In the genomic region with DNA sequence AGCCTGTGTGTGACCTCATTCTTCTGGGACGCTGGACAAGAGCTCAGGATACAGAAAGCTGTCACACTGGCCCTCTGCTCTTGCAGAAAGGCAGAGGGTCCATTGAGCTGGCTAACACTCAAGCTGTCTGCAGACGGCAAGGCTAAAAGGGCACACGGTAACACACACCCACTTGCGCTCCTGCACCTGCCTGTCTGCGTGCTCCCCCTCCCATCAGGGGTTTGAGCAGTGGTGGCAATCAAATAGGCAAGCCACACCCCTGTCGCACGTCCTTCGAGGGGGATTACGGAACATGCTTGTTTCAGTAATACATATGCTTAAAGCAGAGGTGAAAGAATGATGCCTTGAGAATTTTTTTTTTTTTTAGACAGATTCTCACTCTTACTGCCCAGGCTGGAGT, we compare ENCODE assay signal across 23 cellular contexts.
"Had no signal": no experiment of that assay in that cellular context is flagged by ENCODE, and none has a peak within 500 bp of the region (broad histone marks: within the 10 kb centered on the region; RNA-seq: fewer than 3 reads in every experiment).

No MANE protein-coding gene starts in this region.

- FAIRE-seq: frontal cortex had no signal

- H2AFZ ChIP-seq: hepatocyte had no signal

- H3K4me2 ChIP-seq: hepatocyte had no signal

- H3K79me2 ChIP-seq: hepatocyte had no signal

- H3K27me3 ChIP-seq: esophagus muscularis mucosa, hepatocyte, ovary, spleen, testis, uterus had no signal

- H3K27ac ChIP-seq: coronary artery, esophagus muscularis mucosa, hepatocyte, left ventricle myocardium inferior, neutrophil, ovary, prostate gland, spleen, testis, uterus had no signal

- H3K4me1 ChIP-seq: esophagus muscularis mucosa, left ventricle myocardium inferior, prostate gland, spleen, testis, uterus had no signal

- H3K36me3 ChIP-seq: esophagus muscularis mucosa, left ventricle myocardium inferior, neutrophil, ovary, prostate gland, spleen, uterus had no signal

- H3K9me3 ChIP-seq: esophagus muscularis mucosa, left ventricle myocardium inferior, neutrophil, ovary, prostate gland, testis, uterus had no signal

- H3K4me3 ChIP-seq: coronary artery, esophagus muscularis mucosa, hepatocyte, left ventricle myocardium inferior, ovary, prostate gland, spleen, testis, uterus had no signal

- DNase-seq: activated CD4-positive, alpha-beta memory T cell treated with anti-CD3 and anti-CD28 coated beads, Interleukin-2, amount 10 ng/mL, durations not matched to agents 7 days and 5 days; activated CD4-positive, alpha-beta T cell treated with anti-CD3 and anti-CD28 coated beads, Interleukin-2, amount 10 ng/mL, durations not matched to agents 24 days and 14 days; activated effector memory CD4-positive, alpha-beta T cell treated with Interleukin-2 at 50 U/mL for 16 hours; activated naive CD4-positive, alpha-beta T cell treated with anti-CD3 and anti-CD28 coated beads for 36 hours; activated naive CD8-positive, alpha-beta T cell treated with anti-CD3 and anti-CD28 coated beads, Interleukin-2, amount 10 ng/mL, durations not matched to agents 7 days and 5 days; activated T-cell treated with anti-CD3 and anti-CD28 coated beads, Interleukin-2, amount 50 U/mL, for 72 hours; amniotic stem cell; cerebellar nuclear complex; glutamatergic neuron; left ventricle myocardium inferior; mammary epithelial cell; natural killer cell; ovary; spleen; stimulated activated CD4-positive, alpha-beta T cell treated with anti-CD3 and anti-CD28 coated beads, Interleukin-4, amount 100 ng/mL, for 1 hour; testis; uterus had no signal
